ENCODE assay signal across 8 cellular contexts in genomic region chr12:132414634-132415340, GRCh38.
A peak's percentile ranks its signal among the peaks of the same experiment; 100 is the strongest.
DNase-seq lines count a peak whose midpoint lies in the region; ATAC-seq and TF ChIP-seq lines count a peak whose summit lies in the region.

No MANE protein-coding gene starts in this region.

- intact Hi-C loops in gastrocnemius medialis (cut with DNase I; ENCODE audit: low total_unique reads), result loop anchor here (1.0 to 10.0 kb wide), 3 partner anchors 109 to 260 kb away; partner anchors contain the start of gene P2RX2

- TF ChIP-seq POLR2A in gastrocnemius medialis (IDR thresholded peaks at IDR 0.05), result no peak

- no peaks in the 10 kb centered on the region for H3K4me1 Mint-ChIP-seq in HFFc6 (ENCODE audit: low read depth)
- H3K4me1 Mint-ChIP-seq in T-helper 17 cell, result peaks cover 5% of the 10 kb centered on the region

- H3K27ac Mint-ChIP-seq in HFFc6 (no peak overlapping the region), T-helper 17 cell (no peak overlapping the region)

- no peak overlapping the region for H3K4me3 Mint-ChIP-seq in HFFc6
- no peak overlapping the region for H3K4me3 Mint-ChIP-seq in T-helper 17 cell

- H3K36me3 ChIP-seq in right atrium auricular region (no peaks in the 10 kb centered on the region), gastrocnemius medialis (no peaks in the 10 kb centered on the region)

- no peak overlapping the region for H3K4me3 ChIP-seq in right atrium auricular region
- H3K4me3 ChIP-seq in gastrocnemius medialis, result no peak overlapping the region

- H3K36me3 Mint-ChIP-seq in HFFc6 (ENCODE audit: low read depth) (no peaks in the 10 kb centered on the region), T-helper 17 cell (ENCODE audit: low read depth) (no peaks in the 10 kb centered on the region)

- TF ChIP-seq CTCF in HFFc6 (IDR thresholded peaks at IDR 0.05) (peak; percentile 95), right atrium auricular region (IDR thresholded peaks at IDR 0.05) (peak; percentile 88 to 95), gastrocnemius medialis (IDR thresholded peaks at IDR 0.05 in 4 of 5, conservative IDR thresholded peaks at IDR 0.05 in 1 of 5) (peak; percentile 74 to 93 (median 86))

- H3K4me1 ChIP-seq in right atrium auricular region (peaks cover 0 to 10% of the 10 kb centered on the region in 2 donors), gastrocnemius medialis (no peaks in the 10 kb centered on the region)

- H3K9me3 ChIP-seq in T-helper 17 cell (ENCODE audit: control insufficient read depth, low read length, poor library complexity, severe bottlenecking) (no peaks in the 10 kb centered on the region), right atrium auricular region (no peaks in the 10 kb centered on the region), gastrocnemius medialis (no peaks in the 10 kb centered on the region)

- H3K27me3 Mint-ChIP-seq in HFFc6 (ENCODE audit: insufficient read depth) (peaks cover 16% of the 10 kb centered on the region), T-helper 17 cell (no peaks in the 10 kb centered on the region)

- no peak overlapping the region for H3K27ac ChIP-seq in right atrium auricular region
- no peak overlapping the region for H3K27ac ChIP-seq in gastrocnemius medialis

- H3K9me3 Mint-ChIP-seq in HFFc6, result peaks cover 4% of the 10 kb centered on the region; the same call in 1 of the 2 replicates

- in situ Hi-C loops in gastrocnemius medialis (cut with MboI; ENCODE audit: low sequenced_read_pairs in 4 of 4), result loop anchor here in 1 of 4 donors (25.0 kb wide), 2 partner anchors 123 to 198 kb away; partner anchors contain the start of genes LRCOL1 and P2RX2

- ATAC-seq in T-helper 17 cell (peak; percentile 91), gastrocnemius medialis (peak; percentile 89 to 92), HG02970 (IDR thresholded peaks at IDR 0.05; ENCODE audit: low FRiP score, unreplicated experiment) (no peak)

- DNase-seq in GM04504 (ENCODE audit: low read depth) (peak; percentile 45), HFFc6 (peak; percentile 62), NCI-H128 (lab: John Stamatoyannopoulos, UW; ENCODE audit: unreplicated experiment) (peak; percentile 72), T-helper 17 cell (peak; percentile 57 to 64 (median 59)), amniotic stem cell (lab: John Stamatoyannopoulos, UW) (peak; percentile 72), right atrium auricular region (ENCODE audit: low spot score) (peak; percentile 68), gastrocnemius medialis (peak; percentile 47 to 57)

- H3K27me3 ChIP-seq in right atrium auricular region (peaks cover 0 to 10% of the 10 kb centered on the region in 2 donors), gastrocnemius medialis (peaks cover 30 to 33% (median 31%) of the 10 kb centered on the region in 3 donors)
